Comparison of ENCODE assay signal across 3 cellular contexts in the genomic region with DNA sequence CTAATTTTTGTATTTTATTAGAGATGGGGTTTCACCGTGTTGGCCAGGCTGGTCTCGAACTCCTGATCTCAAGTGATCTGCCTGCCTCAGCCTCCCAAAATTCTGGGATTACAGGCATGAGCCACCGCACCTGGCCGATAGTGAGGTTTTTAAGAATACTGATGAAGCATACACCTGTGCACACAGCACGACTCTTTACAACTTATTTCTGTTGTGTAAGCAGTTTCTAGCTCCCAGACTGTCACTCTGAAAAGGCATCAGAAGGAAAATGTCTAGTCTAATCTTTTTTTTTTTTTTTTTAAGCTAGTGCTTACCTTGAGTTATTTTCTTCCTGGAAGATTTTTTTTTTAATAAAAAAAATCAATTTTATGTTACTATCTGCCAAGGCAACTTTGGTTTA.
TF ChIP-seq lines count a peak whose summit lies in the region.

No MANE protein-coding gene starts in this region.

TF ChIP-seq in IMR-90, 13 proteins besides CTCF, POLR2A, EP300 and RAD21:
- TF ChIP-seq MAFK (IDR thresholded peaks at IDR 0.05; ENCODE audit: low read depth, low read length), result 0 out of 2 replicates have a peak, but pooled peaks have one; percentile 11

TF ChIP-seq in K562, 482 proteins besides CTCF, POLR2A, EP300 and RAD21:
- peak; percentile 13; the same call in 1 of the 2 replicates for TF ChIP-seq ZNF316 (IDR thresholded peaks at IDR 0.05)

TF ChIP-seq in HepG2, 621 proteins besides CTCF, POLR2A, EP300 and RAD21:
- TF ChIP-seq MAFK (conservative IDR thresholded peaks at IDR 0.05 in 1 of 2, IDR thresholded peaks at IDR 0.05 in 1 of 2; ENCODE audit: low read length in 2 of 2) (peak; percentile 26 to 65; a peak in 3 of 4 replicates), MAFF (IDR thresholded peaks at IDR 0.05; ENCODE audit: low read depth, low read length) (0 out of 2 replicates have a peak, but pooled peaks have one; percentile 42)
